ENCODE assay signal across 24 cellular contexts in genomic region chr21:35297665-35298064, GRCh38.
"Had no signal": no experiment of that assay in that cellular context is flagged by ENCODE, and none has a peak within 500 bp of the region (broad histone marks: within the 10 kb centered on the region; RNA-seq: fewer than 3 reads in every experiment).

No MANE protein-coding gene starts in this region.

- H3K4me3 Mint-ChIP-seq: endodermal cell; memory B cell; mesothelial cell of epicardium; naive B cell; natural killer cell treated with Interleukin-12 subunit alpha and Interleukin-12 subunit beta and Interleukin-15 and Interleukin-18, amount 100 ng/mL, for 72 hours; neural progenitor cell; stimulated activated naive CD8-positive, alpha-beta T cell treated with anti-CD3 and anti-CD28 coated beads, Interleukin-15, amount 100 ng/mL, for 72 hours had no signal

- H3K27ac Mint-ChIP-seq: endodermal cell, memory B cell, mesothelial cell of epicardium, neural progenitor cell had no signal

- H3K9me3 ChIP-seq: gastrocnemius medialis, mucosa of descending colon, psoas muscle, sigmoid colon, spleen, suprapubic skin, transverse colon, vagina had no signal

- H3K4me1 ChIP-seq: psoas muscle, spleen, vagina had no signal

- H3K36me3 ChIP-seq: gastrocnemius medialis, neural progenitor cell, sigmoid colon, spleen, suprapubic skin, transverse colon, vagina had no signal

- ATAC-seq: esophagus mucosa; gastrocnemius medialis; mucosa of descending colon; psoas muscle; right cardiac atrium; stimulated activated naive CD8-positive, alpha-beta T cell treated with anti-CD3 and anti-CD28 coated beads, Interleukin-15, amount 100 ng/mL, for 72 hours had no signal

- H3K4me2 ChIP-seq: neural progenitor cell had no signal

- H3K27me3 ChIP-seq: gastrocnemius medialis, neural progenitor cell, sigmoid colon, spleen, suprapubic skin, transverse colon, vagina had no signal

- H3K36me3 Mint-ChIP-seq: memory B cell; mesothelial cell of epicardium; natural killer cell treated with Interleukin-12 subunit alpha and Interleukin-12 subunit beta and Interleukin-15 and Interleukin-18, amount 100 ng/mL, for 72 hours; neural progenitor cell had no signal

- H3K27me3 Mint-ChIP-seq: stimulated activated naive CD8-positive, alpha-beta T cell treated with anti-CD3 and anti-CD28 coated beads, Interleukin-15, amount 100 ng/mL, for 72 hours had no signal

- H3K9ac ChIP-seq: neural progenitor cell had no signal

- H3K4me3 ChIP-seq: gastrocnemius medialis, lung, mucosa of descending colon, neural progenitor cell, psoas muscle, sigmoid colon, spleen, suprapubic skin, transverse colon, vagina had no signal

- H3K27ac ChIP-seq: epithelial cell of prostate, gastrocnemius medialis, neural progenitor cell, psoas muscle, sigmoid colon, spleen, suprapubic skin, transverse colon, vagina had no signal

- DNase-seq: effector CD8-positive, alpha-beta T cell; endodermal cell; foreskin fibroblast; gastrocnemius medialis; head of caudate nucleus; mucosa of descending colon; naive B cell; nucleus accumbens; psoas muscle; right cardiac atrium; sigmoid colon; spleen; stimulated activated naive CD4-positive, alpha-beta T cell; stimulated activated naive CD8-positive, alpha-beta T cell treated with anti-CD3 and anti-CD28 coated beads, Interleukin-15, amount 100 ng/mL, for 72 hours; transverse colon had no signal

- H3K9me3 Mint-ChIP-seq: mesothelial cell of epicardium; natural killer cell treated with Interleukin-12 subunit alpha and Interleukin-12 subunit beta and Interleukin-15 and Interleukin-18, amount 100 ng/mL, for 72 hours; stimulated activated naive CD8-positive, alpha-beta T cell treated with anti-CD3 and anti-CD28 coated beads, Interleukin-15, amount 100 ng/mL, for 72 hours had no signal
